ENCODE assay signal across 1 cellular context in the genomic region with DNA sequence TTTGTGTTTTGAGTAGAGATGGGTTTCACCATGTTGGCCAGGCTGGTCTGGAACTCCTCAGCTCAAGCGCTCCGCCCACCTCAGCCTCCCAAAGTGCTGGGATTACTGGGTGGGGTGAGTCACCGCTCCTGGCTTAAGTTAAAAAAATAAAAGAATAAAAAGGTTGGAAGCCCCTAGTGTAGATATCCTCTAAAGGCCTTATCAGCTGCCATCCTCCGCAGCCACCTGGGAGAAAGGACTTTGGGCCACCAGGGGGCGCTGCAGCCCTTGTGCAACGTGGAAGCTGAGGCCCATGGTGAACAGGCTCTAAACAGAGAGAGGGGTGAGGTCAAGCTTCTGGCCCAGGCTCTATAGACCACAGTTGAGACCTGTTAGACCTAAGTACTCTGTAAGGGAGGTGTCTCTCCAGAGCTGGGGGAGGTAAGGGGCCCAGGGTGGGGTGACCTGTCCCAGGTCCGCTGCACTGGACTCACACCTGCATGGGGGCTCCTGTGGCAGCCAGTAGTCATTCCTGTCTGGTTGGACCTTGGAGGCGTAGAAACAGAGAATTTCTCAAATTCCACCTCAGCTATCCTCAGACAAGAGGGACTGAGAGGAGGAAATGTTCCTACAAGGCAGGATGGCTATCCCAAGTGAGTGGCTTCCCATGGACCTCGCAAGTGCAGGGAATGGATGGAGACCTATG.
TF ChIP-seq lines count a peak whose summit lies in the region.

No MANE protein-coding gene starts in this region.

TF ChIP-seq in H1, 55 proteins besides CTCF, POLR2A, EP300 and RAD21:
- TF ChIP-seq PHF8 (conservative IDR thresholded peaks at IDR 0.05; ENCODE audit: low read depth, low read length) (no peak), RBBP5 (IDR thresholded peaks at IDR 0.05; ENCODE audit: borderline replicate concordance, low read depth, low read length) (no peak), BCL11A (IDR thresholded peaks at IDR 0.05; ENCODE audit: low read depth in 2 of 2, low read length in 2 of 2) (no peak), SP1 (IDR thresholded peaks at IDR 0.05; ENCODE audit: low read depth, low read length) (no peak), MAX (IDR thresholded peaks at IDR 0.05) (peak; percentile 68), USF2 (IDR thresholded peaks at IDR 0.05; ENCODE audit: low read length) (no peak), CBX5 (IDR thresholded peaks at IDR 0.05; ENCODE audit: low read depth, low read length) (no peak), JUND (IDR thresholded peaks at IDR 0.05; ENCODE audit: low read length) (peak; percentile 81), CHD1 (IDR thresholded peaks at IDR 0.05; ENCODE audit: low read depth, low read length) (no peak), BACH1 (IDR thresholded peaks at IDR 0.05; ENCODE audit: low read length) (no peak), CREB1 (IDR thresholded peaks at IDR 0.05) (peak; percentile 64), YY1 (IDR thresholded peaks at IDR 0.05; ENCODE audit: low read depth, low read length) (peak; percentile 54)
- TF ChIP-seq, protein P1, sequence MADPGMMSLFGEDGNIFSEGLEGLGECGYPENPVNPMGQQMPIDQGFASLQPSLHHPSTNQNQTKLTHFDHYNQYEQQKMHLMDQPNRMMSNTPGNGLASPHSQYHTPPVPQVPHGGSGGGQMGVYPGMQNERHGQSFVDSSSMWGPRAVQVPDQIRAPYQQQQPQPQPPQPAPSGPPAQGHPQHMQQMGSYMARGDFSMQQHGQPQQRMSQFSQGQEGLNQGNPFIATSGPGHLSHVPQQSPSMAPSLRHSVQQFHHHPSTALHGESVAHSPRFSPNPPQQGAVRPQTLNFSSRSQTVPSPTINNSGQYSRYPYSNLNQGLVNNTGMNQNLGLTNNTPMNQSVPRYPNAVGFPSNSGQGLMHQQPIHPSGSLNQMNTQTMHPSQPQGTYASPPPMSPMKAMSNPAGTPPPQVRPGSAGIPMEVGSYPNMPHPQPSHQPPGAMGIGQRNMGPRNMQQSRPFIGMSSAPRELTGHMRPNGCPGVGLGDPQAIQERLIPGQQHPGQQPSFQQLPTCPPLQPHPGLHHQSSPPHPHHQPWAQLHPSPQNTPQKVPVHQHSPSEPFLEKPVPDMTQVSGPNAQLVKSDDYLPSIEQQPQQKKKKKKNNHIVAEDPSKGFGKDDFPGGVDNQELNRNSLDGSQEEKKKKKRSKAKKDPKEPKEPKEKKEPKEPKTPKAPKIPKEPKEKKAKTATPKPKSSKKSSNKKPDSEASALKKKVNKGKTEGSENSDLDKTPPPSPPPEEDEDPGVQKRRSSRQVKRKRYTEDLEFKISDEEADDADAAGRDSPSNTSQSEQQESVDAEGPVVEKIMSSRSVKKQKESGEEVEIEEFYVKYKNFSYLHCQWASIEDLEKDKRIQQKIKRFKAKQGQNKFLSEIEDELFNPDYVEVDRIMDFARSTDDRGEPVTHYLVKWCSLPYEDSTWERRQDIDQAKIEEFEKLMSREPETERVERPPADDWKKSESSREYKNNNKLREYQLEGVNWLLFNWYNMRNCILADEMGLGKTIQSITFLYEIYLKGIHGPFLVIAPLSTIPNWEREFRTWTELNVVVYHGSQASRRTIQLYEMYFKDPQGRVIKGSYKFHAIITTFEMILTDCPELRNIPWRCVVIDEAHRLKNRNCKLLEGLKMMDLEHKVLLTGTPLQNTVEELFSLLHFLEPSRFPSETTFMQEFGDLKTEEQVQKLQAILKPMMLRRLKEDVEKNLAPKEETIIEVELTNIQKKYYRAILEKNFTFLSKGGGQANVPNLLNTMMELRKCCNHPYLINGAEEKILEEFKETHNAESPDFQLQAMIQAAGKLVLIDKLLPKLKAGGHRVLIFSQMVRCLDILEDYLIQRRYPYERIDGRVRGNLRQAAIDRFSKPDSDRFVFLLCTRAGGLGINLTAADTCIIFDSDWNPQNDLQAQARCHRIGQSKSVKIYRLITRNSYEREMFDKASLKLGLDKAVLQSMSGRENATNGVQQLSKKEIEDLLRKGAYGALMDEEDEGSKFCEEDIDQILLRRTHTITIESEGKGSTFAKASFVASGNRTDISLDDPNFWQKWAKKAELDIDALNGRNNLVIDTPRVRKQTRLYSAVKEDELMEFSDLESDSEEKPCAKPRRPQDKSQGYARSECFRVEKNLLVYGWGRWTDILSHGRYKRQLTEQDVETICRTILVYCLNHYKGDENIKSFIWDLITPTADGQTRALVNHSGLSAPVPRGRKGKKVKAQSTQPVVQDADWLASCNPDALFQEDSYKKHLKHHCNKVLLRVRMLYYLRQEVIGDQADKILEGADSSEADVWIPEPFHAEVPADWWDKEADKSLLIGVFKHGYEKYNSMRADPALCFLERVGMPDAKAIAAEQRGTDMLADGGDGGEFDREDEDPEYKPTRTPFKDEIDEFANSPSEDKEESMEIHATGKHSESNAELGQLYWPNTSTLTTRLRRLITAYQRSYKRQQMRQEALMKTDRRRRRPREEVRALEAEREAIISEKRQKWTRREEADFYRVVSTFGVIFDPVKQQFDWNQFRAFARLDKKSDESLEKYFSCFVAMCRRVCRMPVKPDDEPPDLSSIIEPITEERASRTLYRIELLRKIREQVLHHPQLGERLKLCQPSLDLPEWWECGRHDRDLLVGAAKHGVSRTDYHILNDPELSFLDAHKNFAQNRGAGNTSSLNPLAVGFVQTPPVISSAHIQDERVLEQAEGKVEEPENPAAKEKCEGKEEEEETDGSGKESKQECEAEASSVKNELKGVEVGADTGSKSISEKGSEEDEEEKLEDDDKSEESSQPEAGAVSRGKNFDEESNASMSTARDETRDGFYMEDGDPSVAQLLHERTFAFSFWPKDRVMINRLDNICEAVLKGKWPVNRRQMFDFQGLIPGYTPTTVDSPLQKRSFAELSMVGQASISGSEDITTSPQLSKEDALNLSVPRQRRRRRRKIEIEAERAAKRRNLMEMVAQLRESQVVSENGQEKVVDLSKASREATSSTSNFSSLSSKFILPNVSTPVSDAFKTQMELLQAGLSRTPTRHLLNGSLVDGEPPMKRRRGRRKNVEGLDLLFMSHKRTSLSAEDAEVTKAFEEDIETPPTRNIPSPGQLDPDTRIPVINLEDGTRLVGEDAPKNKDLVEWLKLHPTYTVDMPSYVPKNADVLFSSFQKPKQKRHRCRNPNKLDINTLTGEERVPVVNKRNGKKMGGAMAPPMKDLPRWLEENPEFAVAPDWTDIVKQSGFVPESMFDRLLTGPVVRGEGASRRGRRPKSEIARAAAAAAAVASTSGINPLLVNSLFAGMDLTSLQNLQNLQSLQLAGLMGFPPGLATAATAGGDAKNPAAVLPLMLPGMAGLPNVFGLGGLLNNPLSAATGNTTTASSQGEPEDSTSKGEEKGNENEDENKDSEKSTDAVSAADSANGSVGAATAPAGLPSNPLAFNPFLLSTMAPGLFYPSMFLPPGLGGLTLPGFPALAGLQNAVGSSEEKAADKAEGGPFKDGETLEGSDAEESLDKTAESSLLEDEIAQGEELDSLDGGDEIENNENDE (IDR thresholded peaks at IDR 0.05; ENCODE audit: insufficient replicate concordance, low read length) = no peak
- TF ChIP-seq, protein P2, sequence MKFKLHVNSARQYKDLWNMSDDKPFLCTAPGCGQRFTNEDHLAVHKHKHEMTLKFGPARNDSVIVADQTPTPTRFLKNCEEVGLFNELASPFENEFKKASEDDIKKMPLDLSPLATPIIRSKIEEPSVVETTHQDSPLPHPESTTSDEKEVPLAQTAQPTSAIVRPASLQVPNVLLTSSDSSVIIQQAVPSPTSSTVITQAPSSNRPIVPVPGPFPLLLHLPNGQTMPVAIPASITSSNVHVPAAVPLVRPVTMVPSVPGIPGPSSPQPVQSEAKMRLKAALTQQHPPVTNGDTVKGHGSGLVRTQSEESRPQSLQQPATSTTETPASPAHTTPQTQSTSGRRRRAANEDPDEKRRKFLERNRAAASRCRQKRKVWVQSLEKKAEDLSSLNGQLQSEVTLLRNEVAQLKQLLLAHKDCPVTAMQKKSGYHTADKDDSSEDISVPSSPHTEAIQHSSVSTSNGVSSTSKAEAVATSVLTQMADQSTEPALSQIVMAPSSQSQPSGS (IDR thresholded peaks at IDR 0.05; ENCODE audit: low read length) = no peak
TF ChIP-seq in H1: peak in this region for 4.
